Comparison of ENCODE assay signal across 8 cellular contexts in the genomic region with DNA sequence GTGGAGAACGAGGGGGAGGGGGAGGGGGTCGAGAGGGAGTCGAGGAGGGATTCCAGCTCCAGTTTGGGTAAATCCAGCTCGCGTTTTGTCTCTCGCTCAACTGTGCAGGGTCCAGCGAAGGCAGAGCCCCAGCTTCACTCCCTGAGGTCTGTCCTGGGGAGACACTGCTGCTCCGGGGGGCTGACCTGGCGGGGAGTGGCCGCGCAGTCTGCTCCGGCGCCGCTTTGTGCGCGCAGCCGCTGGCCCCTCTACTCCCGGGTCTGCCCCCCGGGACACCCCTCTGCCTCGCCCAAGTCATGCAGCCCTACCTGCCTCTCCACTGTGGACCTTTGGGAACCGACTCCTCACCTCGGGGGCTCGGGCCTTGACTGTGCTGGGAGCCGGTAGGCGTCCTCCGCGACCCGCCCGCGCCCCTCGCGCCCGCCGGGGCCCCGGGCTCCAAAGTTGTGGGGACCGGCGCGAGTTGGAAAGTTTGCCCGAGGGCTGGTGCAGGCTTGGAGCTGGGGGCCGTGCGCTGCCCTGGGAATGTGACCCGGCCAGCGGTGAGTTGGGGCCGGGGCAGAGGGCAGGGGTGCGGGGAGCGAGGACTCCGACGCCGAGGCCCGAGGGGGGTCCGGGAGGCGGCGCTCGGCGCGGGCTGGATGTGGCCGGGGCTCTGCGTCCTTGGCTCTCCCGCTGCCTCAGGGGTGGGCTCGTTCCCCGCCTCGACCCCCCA. TPM values are rescaled to one million over a fixed set of nuclear protein-coding genes. Genes with fewer than 3 reads are reported as not detected.
DNase-seq lines count a peak whose midpoint lies in the region; TF ChIP-seq lines count a peak whose summit lies in the region.

A gene (plus strand): TSS at position 137 of the 715 bp plus-strand sequence. CDS start 12,002 bp downstream, outside the sequence.

- H3K27ac Mint-ChIP-seq in activated T-cell treated with anti-CD3 and anti-CD28 coated beads, Interleukin-2, amount 50 U/mL, for 24 hours = no peak within 1 kb of the TSS

- H3K4me3 ChIP-seq in neural cell (ENCODE audit: low read length) = peak within 1 kb of the TSS; percentile 75

- H3K36me3 ChIP-seq in neural cell (ENCODE audit: insufficient read depth, low read length) = no peaks in the 10 kb centered on the region

- no peaks in the 10 kb centered on the region for H4K20me1 ChIP-seq in neural cell (ENCODE audit: insufficient read depth)

- TF ChIP-seq RAD21 in neural cell (conservative IDR thresholded peaks at IDR 0.05) = no peak

- H3K9me3 ChIP-seq in neural cell (ENCODE audit: low read length) = no peaks in the 10 kb centered on the region

- peaks cover 63% of the 10 kb centered on the region for H3K27me3 Mint-ChIP-seq in activated T-cell treated with anti-CD3 and anti-CD28 coated beads, Interleukin-2, amount 50 U/mL, for 24 hours

- H3K4me1 Mint-ChIP-seq in activated T-cell treated with anti-CD3 and anti-CD28 coated beads, Interleukin-2, amount 50 U/mL, for 24 hours (ENCODE audit: low read depth) = peaks cover 23% of the 10 kb centered on the region

- TF ChIP-seq CTCF in neural cell (IDR thresholded peaks at IDR 0.05; ENCODE audit: poor library complexity, severe bottlenecking) = no peak

- H2AFZ ChIP-seq in neural cell (ENCODE audit: low read depth, low read length) = peak within 1 kb of the TSS; percentile 14

- peak within 1 kb of the TSS; percentile 68 for H3K4me3 Mint-ChIP-seq in activated T-cell treated with anti-CD3 and anti-CD28 coated beads, Interleukin-2, amount 50 U/mL, for 24 hours

- peaks cover 3% of the 10 kb centered on the region for H3F3A ChIP-seq in neural cell (ENCODE audit: insufficient read depth, low read length, poor library complexity, severe bottlenecking)

- peak within 1 kb of the TSS; percentile 46 for H3K9ac ChIP-seq in neural cell (ENCODE audit: low read length)

- H3K36me3 Mint-ChIP-seq in activated T-cell treated with anti-CD3 and anti-CD28 coated beads, Interleukin-2, amount 50 U/mL, for 24 hours (ENCODE audit: low read depth) = no peaks in the 10 kb centered on the region

- H3K79me2 ChIP-seq in neural cell (replicated peaks; ENCODE audit: insufficient read depth, low read length) = peaks cover 42% of the 10 kb centered on the region

- peak within 1 kb of the TSS; percentile 45 for H3K4me2 ChIP-seq in neural cell (ENCODE audit: low read length)

- DNase-seq in activated T-cell treated with anti-CD3 and anti-CD28 coated beads for 48 hours (ENCODE audit: low read depth) (peak; percentile 7), activated T-cell treated with anti-CD3 and anti-CD28 coated beads for 4 hours (no peak), NCI-H1436 treated with DMSO at 0.1 percent for 48 hours (lab: John Stamatoyannopoulos, UW) (peak; percentile 6), foreskin melanocyte (peak; percentile 53), HPDE6-E6E7 (ENCODE audit: extremely low spot score) (no peak), pons (ENCODE audit: low spot score) (no peak)
- peak; percentile 54 for DNase-seq in activated T-cell treated with anti-CD3 and anti-CD28 coated beads, Interleukin-2, amount 50 U/mL, for 24 hours

- H3K27ac ChIP-seq in neural cell (ENCODE audit: low read length) = no peak within 1 kb of the TSS

- H3K9me3 Mint-ChIP-seq in activated T-cell treated with anti-CD3 and anti-CD28 coated beads, Interleukin-2, amount 50 U/mL, for 24 hours = no peaks in the 10 kb centered on the region

- H3K9me2 ChIP-seq in neural cell (ENCODE audit: insufficient read depth, low read length) = no peaks in the 10 kb centered on the region

- peaks cover 15% of the 10 kb centered on the region for H3K27me3 ChIP-seq in neural cell (ENCODE audit: insufficient read depth, low read depth, low read length)

- TF ChIP-seq EP300 in neural cell (conservative IDR thresholded peaks at IDR 0.05; ENCODE audit: poor library complexity, severe bottlenecking) = no peak

TF ChIP-seq in neural cell, 6 proteins besides CTCF, POLR2A, EP300 and RAD21:
- TF ChIP-seq POLR2AphosphoS5 (IDR thresholded peaks at IDR 0.05) = no peak
- no peak for TF ChIP-seq MXI1 (conservative IDR thresholded peaks at IDR 0.05; ENCODE audit: poor library complexity, severe bottlenecking)
- no peak for TF ChIP-seq TAF1 (IDR thresholded peaks at IDR 0.05; ENCODE audit: low read depth)
- no peak for TF ChIP-seq EZH2 (IDR thresholded peaks at IDR 0.05; ENCODE audit: borderline replicate concordance, insufficient read depth, low read length, poor library complexity, severe bottlenecking)
- no peak for TF ChIP-seq SMC3 (conservative IDR thresholded peaks at IDR 0.05; ENCODE audit: poor library complexity)
- TF ChIP-seq, protein P1, sequence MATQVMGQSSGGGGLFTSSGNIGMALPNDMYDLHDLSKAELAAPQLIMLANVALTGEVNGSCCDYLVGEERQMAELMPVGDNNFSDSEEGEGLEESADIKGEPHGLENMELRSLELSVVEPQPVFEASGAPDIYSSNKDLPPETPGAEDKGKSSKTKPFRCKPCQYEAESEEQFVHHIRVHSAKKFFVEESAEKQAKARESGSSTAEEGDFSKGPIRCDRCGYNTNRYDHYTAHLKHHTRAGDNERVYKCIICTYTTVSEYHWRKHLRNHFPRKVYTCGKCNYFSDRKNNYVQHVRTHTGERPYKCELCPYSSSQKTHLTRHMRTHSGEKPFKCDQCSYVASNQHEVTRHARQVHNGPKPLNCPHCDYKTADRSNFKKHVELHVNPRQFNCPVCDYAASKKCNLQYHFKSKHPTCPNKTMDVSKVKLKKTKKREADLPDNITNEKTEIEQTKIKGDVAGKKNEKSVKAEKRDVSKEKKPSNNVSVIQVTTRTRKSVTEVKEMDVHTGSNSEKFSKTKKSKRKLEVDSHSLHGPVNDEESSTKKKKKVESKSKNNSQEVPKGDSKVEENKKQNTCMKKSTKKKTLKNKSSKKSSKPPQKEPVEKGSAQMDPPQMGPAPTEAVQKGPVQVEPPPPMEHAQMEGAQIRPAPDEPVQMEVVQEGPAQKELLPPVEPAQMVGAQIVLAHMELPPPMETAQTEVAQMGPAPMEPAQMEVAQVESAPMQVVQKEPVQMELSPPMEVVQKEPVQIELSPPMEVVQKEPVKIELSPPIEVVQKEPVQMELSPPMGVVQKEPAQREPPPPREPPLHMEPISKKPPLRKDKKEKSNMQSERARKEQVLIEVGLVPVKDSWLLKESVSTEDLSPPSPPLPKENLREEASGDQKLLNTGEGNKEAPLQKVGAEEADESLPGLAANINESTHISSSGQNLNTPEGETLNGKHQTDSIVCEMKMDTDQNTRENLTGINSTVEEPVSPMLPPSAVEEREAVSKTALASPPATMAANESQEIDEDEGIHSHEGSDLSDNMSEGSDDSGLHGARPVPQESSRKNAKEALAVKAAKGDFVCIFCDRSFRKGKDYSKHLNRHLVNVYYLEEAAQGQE (IDR thresholded peaks at IDR 0.05; ENCODE audit: borderline replicate concordance) = no peak

RNA-seq across cellular contexts. Expression of the gene that starts here (rescaled TPM):
- 3.6 and 5.2 TPM in 2 replicates for polyA plus RNA-seq in neural cell
- polyA minus RNA-seq in neural cell = 77.2 and 89.3 TPM in 2 replicates

Comparison
In these comparisons a context has a peak if more than half of its experiments do, and no peak if none do; other contexts are left out.
1. DNase-seq: peak in activated T-cell treated with anti-CD3 and anti-CD28 coated beads for 48 hours (single experiment), NCI-H1436 treated with DMSO at 0.1 percent for 48 hours (single experiment), activated T-cell treated with anti-CD3 and anti-CD28 coated beads, Interleukin-2, amount 50 U/mL, for 24 hours (single experiment) and foreskin melanocyte (single experiment); none in activated T-cell treated with anti-CD3 and anti-CD28 coated beads for 4 hours (single experiment), HPDE6-E6E7 (single experiment) and pons (single experiment).